ENCODE assay signal across 1 cellular context in genomic region chr1:186859995-186860394, GRCh38.
TF ChIP-seq lines count a peak whose summit lies in the region.

No MANE protein-coding gene starts in this region.

TF ChIP-seq in K562, 482 proteins besides CTCF, POLR2A, EP300 and RAD21 (continued from another document):
- TF ChIP-seq ZNF395 (CRISPR knock-in tag; IDR thresholded peaks at IDR 0.05): no peak
